1 cellular context compared by ENCODE assay signal in the genomic region with DNA sequence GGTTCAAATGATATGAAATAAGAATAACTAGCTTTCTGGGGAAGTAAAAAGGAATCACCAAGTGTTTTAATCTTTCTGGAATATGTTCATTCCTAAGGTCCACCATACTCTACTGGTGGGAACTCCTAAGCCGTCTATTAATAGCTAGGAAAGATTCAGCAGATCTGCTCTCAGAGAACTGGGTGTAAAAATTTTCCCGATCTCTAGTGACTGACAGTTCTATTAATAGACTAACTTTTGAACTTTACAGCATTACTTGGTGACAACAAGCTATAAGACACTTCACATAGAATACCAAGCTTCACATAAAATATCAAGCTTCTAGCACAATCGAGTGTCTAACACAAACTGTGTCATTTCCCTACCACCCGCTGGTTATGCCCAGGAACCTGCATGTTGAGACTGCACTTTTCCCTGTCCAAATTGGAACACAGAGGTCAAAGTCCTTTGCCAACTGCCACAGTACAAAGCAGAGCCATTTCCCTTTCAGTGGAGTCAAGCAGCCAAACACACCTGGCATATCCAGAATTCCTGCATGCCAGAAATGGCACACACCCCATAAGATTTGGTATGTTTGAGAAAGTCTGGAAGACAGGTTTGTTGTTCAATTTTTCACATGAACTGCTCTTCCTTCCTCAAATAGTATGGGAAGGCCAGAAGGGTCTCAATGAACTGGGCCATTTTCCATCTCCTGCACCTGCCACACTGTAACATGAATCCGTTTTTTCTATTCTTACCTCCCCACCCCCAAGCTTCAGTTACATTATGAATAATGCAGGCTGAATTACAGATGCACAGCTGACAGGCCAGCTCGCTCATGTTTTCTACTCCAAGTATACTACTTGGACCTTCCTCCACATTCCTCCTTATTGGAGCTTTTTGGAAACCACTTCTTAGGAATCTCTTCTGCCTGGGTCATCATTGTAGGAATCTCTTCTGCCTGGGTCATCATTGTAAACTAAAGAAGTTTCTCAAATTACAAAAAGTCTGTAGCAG.
TF ChIP-seq lines count a peak whose summit lies in the region.

No MANE protein-coding gene starts in this region.

TF ChIP-seq in HCT116, 20 proteins besides CTCF, POLR2A, EP300 and RAD21 (continued from another document):
- TF ChIP-seq EGR1 (IDR thresholded peaks at IDR 0.05; ENCODE audit: low read depth), result no peak
